15 cellular contexts compared by ENCODE assay signal in the genomic region with DNA sequence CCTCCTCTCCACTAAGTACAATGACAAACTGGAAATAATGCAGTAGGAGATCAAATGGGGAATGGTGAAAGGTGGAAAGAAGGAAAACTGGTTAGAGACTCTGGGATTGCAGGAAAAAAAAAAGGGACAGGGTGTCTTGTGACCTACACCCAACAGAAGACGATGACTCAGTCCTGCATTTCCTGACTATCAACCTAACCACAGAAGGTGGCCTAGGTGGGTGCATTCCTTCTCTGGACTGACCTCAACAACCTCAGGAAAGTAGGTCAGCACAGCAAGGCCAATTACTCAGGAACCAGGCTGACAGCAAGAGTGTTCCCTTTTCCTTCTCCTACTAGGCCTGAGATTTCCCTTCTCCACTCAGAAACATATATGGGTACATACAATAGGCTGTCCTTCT.
DNase-seq lines count a peak whose midpoint lies in the region; ATAC-seq, FAIRE-seq and TF ChIP-seq lines count a peak whose summit lies in the region.
"Had no signal": no experiment of that assay in that cellular context is flagged by ENCODE, and none has a peak within 500 bp of the region (broad histone marks: within the 10 kb centered on the region; RNA-seq: fewer than 3 reads in every experiment).

No MANE protein-coding gene starts in this region.

- peak; percentile 35 for DNase-seq in Daoy (ENCODE audit: low read depth)
- DNase-seq in LoVo (ENCODE audit: low spot score): peak; percentile 74
- DNase-seq in bronchial epithelial cell (ENCODE audit: low read depth): peak; percentile 87
- peak; percentile 29 for DNase-seq in iris pigment epithelial cell (ENCODE audit: low read depth)
- DNase-seq in left lobe of liver (ENCODE audit: low spot score): no peak
- DNase-seq: activated CD4-positive, alpha-beta T cell treated with anti-CD3 and anti-CD28 coated beads, Interleukin-2, amount 50 U/mL, for 48 hours; amniotic stem cell; NCI-H1092 treated with DMSO at 0.1 percent for 48 hours; SK-N-SH; stimulated activated CD4-positive, alpha-beta T cell treated with anti-CD3 and anti-CD28 coated beads, Interleukin-4, amount 100 ng/mL, for 24 hours; trophoblast cell had no signal

- FAIRE-seq in bronchial epithelial cell (lab: Jason Lieb, UNC): no peak

- H3K27me3 ChIP-seq in bronchial epithelial cell (ENCODE audit: control insufficient read depth, insufficient read depth, low read length): no peaks in the 10 kb centered on the region

- H3K36me3 ChIP-seq in bronchial epithelial cell (ENCODE audit: control insufficient read depth, insufficient read depth, low read length): no peaks in the 10 kb centered on the region

- no peak overlapping the region for H3K4me3 ChIP-seq in bronchial epithelial cell (ENCODE audit: low read depth, low read length)
- H3K4me3 ChIP-seq: coronary artery had no signal

- no peak for TF ChIP-seq CTCF in bronchial epithelial cell (IDR thresholded peaks at IDR 0.05; ENCODE audit: insufficient read depth, low read length, severe bottlenecking)

- no peak for ATAC-seq in left lobe of liver
- ATAC-seq in HG03439 (IDR thresholded peaks at IDR 0.05; ENCODE audit: unreplicated experiment): no peak
- ATAC-seq in HG02642 (IDR thresholded peaks at IDR 0.05; ENCODE audit: poor library complexity, unreplicated experiment): no peak
- ATAC-seq in HG03571 (IDR thresholded peaks at IDR 0.05; ENCODE audit: unreplicated experiment): no peak
